In genomic region chr7:80960228-80960627, GRCh38 we compare ENCODE assay signal across 2 cellular contexts.
TF ChIP-seq lines count a peak whose summit lies in the region.

No MANE protein-coding gene starts in this region.

TF ChIP-seq in SK-N-SH, 30 proteins besides CTCF, POLR2A, EP300 and RAD21 (continued from another document):
- TF ChIP-seq IRF3 (IDR thresholded peaks at IDR 0.05; ENCODE audit: low read depth, low read length): no peak
- TF ChIP-seq RFX5 (IDR thresholded peaks at IDR 0.05; ENCODE audit: low read length): no peak
- TF ChIP-seq NFIC (IDR thresholded peaks at IDR 0.05; ENCODE audit: borderline replicate concordance): no peak
- no peak for TF ChIP-seq TAF1 (IDR thresholded peaks at IDR 0.05; ENCODE audit: borderline replicate concordance, low read depth, low read length)
- no peak for TF ChIP-seq FOXJ3 (CRISPR knock-in tag; IDR thresholded peaks at IDR 0.05)
- TF ChIP-seq USF2 (IDR thresholded peaks at IDR 0.05; ENCODE audit: borderline replicate concordance, low read depth, low read length): no peak
- TF ChIP-seq MAX (IDR thresholded peaks at IDR 0.05; ENCODE audit: low read depth): no peak
- no peak for TF ChIP-seq GATA2 (CRISPR knock-in tag; IDR thresholded peaks at IDR 0.05)
- TF ChIP-seq EZH2phosphoT487 (IDR thresholded peaks at IDR 0.05; ENCODE audit: borderline replicate concordance, low read depth): no peak
- no peak for TF ChIP-seq MXI1 (IDR thresholded peaks at IDR 0.05; ENCODE audit: low read depth, low read length)

TF ChIP-seq in HepG2, 621 proteins besides CTCF, POLR2A, EP300 and RAD21 (continued from another document):
- TF ChIP-seq ZNF512B (CRISPR knock-in tag; IDR thresholded peaks at IDR 0.05; ENCODE audit: borderline replicate concordance) (no peak), ZNF83 (CRISPR knock-in tag; IDR thresholded peaks at IDR 0.05; ENCODE audit: borderline replicate concordance) (no peak), NFKBIZ (CRISPR knock-in tag; IDR thresholded peaks at IDR 0.05) (no peak), ZNF775 (CRISPR knock-in tag; IDR thresholded peaks at IDR 0.05; ENCODE audit: borderline replicate concordance) (no peak), ZBTB25 (CRISPR knock-in tag; IDR thresholded peaks at IDR 0.05) (no peak), ZNF331 (CRISPR knock-in tag; IDR thresholded peaks at IDR 0.05) (no peak), ZNF557 (CRISPR knock-in tag; IDR thresholded peaks at IDR 0.05) (no peak), HNF4G (IDR thresholded peaks at IDR 0.05; ENCODE audit: borderline replicate concordance, low read depth, low read length) (no peak), HNF4G (CRISPR knock-in tag; IDR thresholded peaks at IDR 0.05; ENCODE audit: borderline replicate concordance, low read depth) (no peak), TEF (CRISPR knock-in tag; IDR thresholded peaks at IDR 0.05) (no peak), ETS1 (CRISPR knock-in tag; IDR thresholded peaks at IDR 0.05) (no peak)
